In genomic region chr1:42822833-42823392, GRCh38 we compare ENCODE assay signal across 11 cellular contexts. TPM values are rescaled to one million over a fixed set of nuclear protein-coding genes. Genes with fewer than 3 reads are reported as not detected.
DNase-seq lines count a peak whose midpoint lies in the region; ATAC-seq, FAIRE-seq and TF ChIP-seq lines count a peak whose summit lies in the region.
"Had no signal": no experiment of that assay in that cellular context is flagged by ENCODE, and none has a peak within 500 bp of the region (broad histone marks: within the 10 kb centered on the region; RNA-seq: fewer than 3 reads in every experiment).

No MANE protein-coding gene starts in this region.

- no peak overlapping the region for H2BK15ac ChIP-seq in mesenchymal stem cell (ENCODE audit: low read depth, poor library complexity, severe bottlenecking)

- H3K4me3 ChIP-seq in HUES64 (ENCODE audit: low read length) (no peak overlapping the region), mesenchymal stem cell (ENCODE audit: insufficient read depth in 1 of 2, low read depth in 1 of 2, low read length in 2 of 2) (no peak overlapping the region), MG63 (no peak overlapping the region)
- H3K4me3 ChIP-seq: prostate gland had no signal

- no peaks in the 10 kb centered on the region for H3K9me3 ChIP-seq in HUES64 (ENCODE audit: insufficient read depth, low read depth, low read length)
- H3K9me3 ChIP-seq in mesenchymal stem cell (ENCODE audit: control insufficient read depth, low read length), result no peaks in the 10 kb centered on the region
- no peaks in the 10 kb centered on the region for H3K9me3 ChIP-seq in MG63
- H3K9me3 ChIP-seq: prostate gland had no signal

- no peak overlapping the region for H4K8ac ChIP-seq in mesenchymal stem cell (ENCODE audit: low read length)

- H2BK120ac ChIP-seq in mesenchymal stem cell (ENCODE audit: low read depth, low read length), result no peak overlapping the region

- H2AFZ ChIP-seq in mesenchymal stem cell (ENCODE audit: low read depth, low read length), result no peak overlapping the region

- H3K9ac ChIP-seq in HUES64 (ENCODE audit: low read depth, low read length), result no peak overlapping the region
- H3K9ac ChIP-seq in mesenchymal stem cell (ENCODE audit: low read length), result peak overlapping the region; percentile 41

- no peak overlapping the region for H3K14ac ChIP-seq in mesenchymal stem cell (ENCODE audit: low read length in 2 of 2)

- H3K27me3 ChIP-seq in HUES64 (ENCODE audit: insufficient read depth, low read length) (no peaks in the 10 kb centered on the region), mesenchymal stem cell (ENCODE audit: control insufficient read depth in 1 of 2, insufficient read depth in 1 of 2, low read length in 2 of 2) (no peaks in the 10 kb centered on the region), MG63 (no peaks in the 10 kb centered on the region)

- DNase-seq in D721Med (ENCODE audit: insufficient read length, low spot score) (no peak), astrocyte of the hippocampus (ENCODE audit: low read depth, low spot score) (peak; percentile 7), mesenchymal stem cell (peak; percentile 46), MG63 (no peak), NCI-H1105 (lab: John Stamatoyannopoulos, UW) (no peak)
- DNase-seq: activated CD4-positive, alpha-beta T cell treated with anti-CD3 and anti-CD28 coated beads, Interleukin-2, amount 50 U/mL, for 1 hour; NCI-H526 treated with DMSO at 0.1 percent for 48 hours had no signal

- H2BK12ac ChIP-seq in mesenchymal stem cell (ENCODE audit: low read length in 2 of 2), result no peak overlapping the region

- H3K79me1 ChIP-seq in mesenchymal stem cell (replicated peaks; ENCODE audit: low read length, poor library complexity, severe bottlenecking), result peaks cover 19% of the 10 kb centered on the region

- H3K36me3 ChIP-seq in HUES64 (ENCODE audit: insufficient read depth, low read length), result no peaks in the 10 kb centered on the region
- peaks cover 3 to 10% of the 10 kb centered on the region in 2 experiments for H3K36me3 ChIP-seq in mesenchymal stem cell (ENCODE audit: control insufficient read depth in 1 of 2, insufficient read depth in 2 of 2, low read depth in 1 of 2, low read length in 2 of 2)
- no peaks in the 10 kb centered on the region for H3K36me3 ChIP-seq in MG63
- H3K36me3 ChIP-seq: prostate gland had no signal

- no peak overlapping the region for H2BK5ac ChIP-seq in mesenchymal stem cell (ENCODE audit: low read depth, low read length, poor library complexity, severe bottlenecking)

- H3K27ac ChIP-seq in HUES64 (ENCODE audit: low read depth, low read length) (0 out of 2 replicates have a peak overlapping the region, but pooled peaks have one; percentile 13), mesenchymal stem cell (ENCODE audit: low read length, poor library complexity, severe bottlenecking) (no peak overlapping the region)
- H3K27ac ChIP-seq: prostate gland had no signal

- H3K4me2 ChIP-seq in mesenchymal stem cell (ENCODE audit: low read length, poor library complexity, severe bottlenecking), result no peak overlapping the region

- 97% methylated on average over 2 of the region's 2 CpGs for WGBS in HUES64
- WGBS in mesenchymal stem cell, result no CpG with 5 or more reads among the region's 2 CpGs

- no peak for TF ChIP-seq CTCF in D721Med (IDR thresholded peaks at IDR 0.05; ENCODE audit: insufficient read depth, missing control alignments)

- no peak overlapping the region for H2AK5ac ChIP-seq in mesenchymal stem cell (ENCODE audit: low read length, severe bottlenecking)

- H3K4ac ChIP-seq in mesenchymal stem cell (ENCODE audit: low read depth in 1 of 2, low read length in 2 of 2), result no peak overlapping the region

- peak; percentile 35 for FAIRE-seq in D721Med (lab: Jason Lieb, UNC)

- no peak overlapping the region for H3K23ac ChIP-seq in mesenchymal stem cell (ENCODE audit: low read length in 2 of 2)

- ATAC-seq in GM18873 (IDR thresholded peaks at IDR 0.05; ENCODE audit: low FRiP score, unreplicated experiment) (no peak), HG03520 (IDR thresholded peaks at IDR 0.05; ENCODE audit: unreplicated experiment) (no peak)

- H3K4me1 ChIP-seq in HUES64 (ENCODE audit: insufficient read depth, low read length) (peaks cover 6% of the 10 kb centered on the region), mesenchymal stem cell (ENCODE audit: control insufficient read depth, insufficient read depth, low read depth, low read length) (peaks cover 1% of the 10 kb centered on the region)
- H3K4me1 ChIP-seq: prostate gland had no signal

- no peak overlapping the region for H3K18ac ChIP-seq in mesenchymal stem cell (ENCODE audit: low read depth in 1 of 2, low read length in 2 of 2)

- H4K91ac ChIP-seq in mesenchymal stem cell (ENCODE audit: low read length), result no peak overlapping the region

RNA-seq across cellular contexts. Expression of gene SVBP, which starts 5.7 kb away (rescaled TPM):
- polyA plus RNA-seq in HUES64 (2013, experiment 1 of 2), result 38.8 TPM
- polyA plus RNA-seq in HUES64 (2013, experiment 2 of 2), result 48.3 TPM
- polyA plus RNA-seq in mesenchymal stem cell (2013, experiment 1 of 2), result 39.9 TPM
- 39.5 TPM for polyA plus RNA-seq in mesenchymal stem cell (2013, experiment 2 of 2)
- total RNA-seq in MG63 (2014; rRNA removed; shearing (Covaris generic); ENCODE audit: low replicate concordance), result 9.0 and 31.1 TPM in 2 replicates

RNA-seq across cellular contexts. Expression of gene ERMAP, which starts 6.0 kb away (rescaled TPM):
- 2.8 TPM for polyA plus RNA-seq in HUES64 (2013, experiment 1 of 2)
- polyA plus RNA-seq in HUES64 (2013, experiment 2 of 2), result 2.5 TPM
- 7.8 TPM for polyA plus RNA-seq in mesenchymal stem cell (2013, experiment 1 of 2)
- polyA plus RNA-seq in mesenchymal stem cell (2013, experiment 2 of 2), result 7.6 TPM
- total RNA-seq in MG63 (2014; rRNA removed; shearing (Covaris generic); ENCODE audit: low replicate concordance), result 10.3 and 15.3 TPM in 2 replicates

RNA-seq across cellular contexts. Expression of gene ZNF691, which starts 23.5 kb away (rescaled TPM):
- 13.3 TPM for polyA plus RNA-seq in HUES64 (2013, experiment 1 of 2)
- 13.6 TPM for polyA plus RNA-seq in HUES64 (2013, experiment 2 of 2)
- polyA plus RNA-seq in mesenchymal stem cell (2013, experiment 1 of 2), result 6.0 TPM
- polyA plus RNA-seq in mesenchymal stem cell (2013, experiment 2 of 2), result 5.7 TPM
- 6.9 and 10.3 TPM in 2 replicates for total RNA-seq in MG63 (2014; rRNA removed; shearing (Covaris generic); ENCODE audit: low replicate concordance)

RNA-seq across cellular contexts. Expression of gene TMEM269, which starts 38.1 kb away (rescaled TPM):
- polyA plus RNA-seq in HUES64 (2013, experiment 1 of 2), result 0.20 TPM
- polyA plus RNA-seq in HUES64 (2013, experiment 2 of 2), result 0.19 TPM
- 0.04 TPM for polyA plus RNA-seq in mesenchymal stem cell (2013, experiment 1 of 2)
- 0.07 TPM for polyA plus RNA-seq in mesenchymal stem cell (2013, experiment 2 of 2)
- total RNA-seq in MG63 (2014; rRNA removed; shearing (Covaris generic); ENCODE audit: low replicate concordance), result 0.16 and 0.42 TPM in 2 replicates

RNA-seq across cellular contexts. Expression of gene C1orf50, which starts 55.9 kb away (rescaled TPM):
- 4.1 TPM for polyA plus RNA-seq in HUES64 (2013, experiment 1 of 2)
- 5.7 TPM for polyA plus RNA-seq in HUES64 (2013, experiment 2 of 2)
- polyA plus RNA-seq in mesenchymal stem cell (2013, experiment 1 of 2), result 2.2 TPM
- 2.5 TPM for polyA plus RNA-seq in mesenchymal stem cell (2013, experiment 2 of 2)
- 1.3 and 2.0 TPM in 2 replicates for total RNA-seq in MG63 (2014; rRNA removed; shearing (Covaris generic); ENCODE audit: low replicate concordance)

Comparison
In these comparisons a context has a peak if more than half of its experiments do, and no peak if none do; other contexts are left out.
1. DNase-seq: peak in astrocyte of the hippocampus (single experiment) and mesenchymal stem cell (single experiment); none in D721Med (single experiment), MG63 (single experiment) and NCI-H1105 (single experiment).